Comparison of ENCODE assay signal across 1 cellular context in genomic region chr3:172591876-172592771, GRCh38.
A peak's percentile ranks its signal among the peaks of the same experiment; 100 is the strongest.
TF ChIP-seq lines count a peak whose summit lies in the region.

No MANE protein-coding gene starts in this region.

TF ChIP-seq in GM12878, 131 proteins besides CTCF, POLR2A, EP300 and RAD21 (continued from another document and continues in another):
- TF ChIP-seq RELB (IDR thresholded peaks at IDR 0.05; ENCODE audit: low read depth) (peak; percentile 98), IKZF2 (IDR thresholded peaks at IDR 0.05) (peak; percentile 100), FOS (IDR thresholded peaks at IDR 0.05; ENCODE audit: borderline replicate concordance, extremely low read depth, insufficient read length) (no peak), PRDM15 (CRISPR knock-in tag; IDR thresholded peaks at IDR 0.05) (no peak), SMAD5 (IDR thresholded peaks at IDR 0.05; ENCODE audit: low read depth) (no peak), ZNF622 (IDR thresholded peaks at IDR 0.05) (no peak), EED (IDR thresholded peaks at IDR 0.05; ENCODE audit: low read depth) (peak; percentile 100), PML (IDR thresholded peaks at IDR 0.05; ENCODE audit: low read length) (peak; percentile 90; the same call in 1 of the 2 replicates), KLF5 (IDR thresholded peaks at IDR 0.05; ENCODE audit: partially characterized antibody) (peak; percentile 85), ASH2L (IDR thresholded peaks at IDR 0.05; ENCODE audit: borderline replicate concordance, low read depth) (no peak), FOXM1 (IDR thresholded peaks at IDR 0.05; ENCODE audit: low read depth, low read length) (peak; percentile 99), YY1 (IDR thresholded peaks at IDR 0.05; ENCODE audit: low read depth, low read length) (0 out of 2 replicates have a peak, but pooled peaks have one; percentile 39), ATF3 (IDR thresholded peaks at IDR 0.05; ENCODE audit: borderline replicate concordance, extremely low read depth, low read depth, low read length) (no peak), BRCA1 (IDR thresholded peaks at IDR 0.05; ENCODE audit: low read depth, low read length) (no peak), SMAD1 (IDR thresholded peaks at IDR 0.05; ENCODE audit: low read depth, partially characterized antibody) (no peak), SKIL (IDR thresholded peaks at IDR 0.05; ENCODE audit: low read depth, poor library complexity, severe bottlenecking) (peak; percentile 97), KAT2A (conservative IDR thresholded peaks at IDR 0.05; ENCODE audit: control insufficient read depth, low read depth, low read length) (no peak), ZNF384 (IDR thresholded peaks at IDR 0.05; ENCODE audit: borderline replicate concordance, low read depth, low read length) (no peak), SP1 (IDR thresholded peaks at IDR 0.05; ENCODE audit: low read depth, low read length) (peak; percentile 79), GATAD2B (conservative IDR thresholded peaks at IDR 0.05; ENCODE audit: low read depth) (peak; percentile 94), DPF2 (IDR thresholded peaks at IDR 0.05) (peak; percentile 97), SIN3A (IDR thresholded peaks at IDR 0.05; ENCODE audit: low read depth, low read length) (no peak), TBL1XR1 (IDR thresholded peaks at IDR 0.05; ENCODE audit: low read depth, low read length) (peak; percentile 100), POLR2AphosphoS2 (IDR thresholded peaks at IDR 0.05; ENCODE audit: low read depth, low read length) (no peak), MYB (IDR thresholded peaks at IDR 0.05; ENCODE audit: borderline replicate concordance, low read depth, low read length) (peak; percentile 75; the same call in 1 of the 2 replicates), ZNF592 (IDR thresholded peaks at IDR 0.05) (no peak), EZH2 (IDR thresholded peaks at IDR 0.05; ENCODE audit: borderline replicate concordance, control insufficient read depth, low read depth, low read length) (no peak), BHLHE40 (IDR thresholded peaks at IDR 0.05; ENCODE audit: borderline replicate concordance in 1 of 2, low read depth in 2 of 2, low read length in 1 of 2) (peak; percentile 88 to 89), TCF12 (IDR thresholded peaks at IDR 0.05; ENCODE audit: low read depth, low read length) (peak; percentile 94), PBX3 (IDR thresholded peaks at IDR 0.05; ENCODE audit: insufficient replicate concordance, low read depth, low read length) (peak; percentile 65), NR2F1 (conservative IDR thresholded peaks at IDR 0.05) (peak; percentile 94), CREM (IDR thresholded peaks at IDR 0.05; ENCODE audit: low read depth) (peak; percentile 96), ZBTB33 (IDR thresholded peaks at IDR 0.05) (0 out of 2 replicates have a peak, but pooled peaks have one; percentile 7), NRF1 (conservative IDR thresholded peaks at IDR 0.05; ENCODE audit: low read depth, low read length) (no peak), ZZZ3 (IDR thresholded peaks at IDR 0.05; ENCODE audit: control insufficient read depth, insufficient read length, low read depth) (no peak), ZNF274 (IDR thresholded peaks at IDR 0.05; ENCODE audit: insufficient read depth, insufficient read length) (no peak), SMC3 (IDR thresholded peaks at IDR 0.05; ENCODE audit: borderline replicate concordance, low read length) (no peak; the same call in 1 of the 2 replicates), TCF3 (IDR thresholded peaks at IDR 0.05; ENCODE audit: borderline replicate concordance, insufficient read depth, low read depth, low read length) (peak; percentile 93; the same call in 1 of the 2 replicates), CHD4 (IDR thresholded peaks at IDR 0.05) (no peak), CHD2 (IDR thresholded peaks at IDR 0.05; ENCODE audit: borderline replicate concordance, low read depth, low read length) (peak; percentile 72), NKRF (conservative IDR thresholded peaks at IDR 0.05) (peak; percentile 49; the same call in 1 of the 2 replicates), NFXL1 (IDR thresholded peaks at IDR 0.05; ENCODE audit: borderline replicate concordance) (no peak), STAT3 (IDR thresholded peaks at IDR 0.05; ENCODE audit: low read depth, low read length) (peak; percentile 82; the same call in 1 of the 2 replicates), ZSCAN29 (IDR thresholded peaks at IDR 0.05) (no peak), USF1 (IDR thresholded peaks at IDR 0.05; ENCODE audit: borderline replicate concordance, extremely low read length, insufficient read depth, low read depth, low read length) (no peak)
